34 cellular contexts compared by ENCODE assay signal in genomic region chr9:133964463-133964862, GRCh38.
"Had no signal": no experiment of that assay in that cellular context is flagged by ENCODE, and none has a peak within 500 bp of the region (broad histone marks: within the 10 kb centered on the region; RNA-seq: fewer than 3 reads in every experiment).

No MANE protein-coding gene starts in this region.

- H3K27me3 Mint-ChIP-seq: activated CD4-positive, alpha-beta memory T cell treated with anti-CD3 and anti-CD28 coated beads for 36 hours; activated CD8-positive, alpha-beta T cell treated with anti-CD3 and anti-CD28 coated beads for 36 hours; activated naive CD8-positive, alpha-beta T cell; activated naive CD8-positive, alpha-beta T cell treated with anti-CD3 and anti-CD28 coated beads, Interleukin-2, amount 50 U/mL, for 24 hours; activated T-cell treated with anti-CD3 and anti-CD28 coated beads, Interleukin-2, amount 50 U/mL, for 24 hours; brain had no signal

- H3K27me3 ChIP-seq: ascending aorta, cardiac muscle cell had no signal

- H3K9me3 ChIP-seq: ascending aorta had no signal

- H3K4me3 Mint-ChIP-seq: activated CD4-positive, alpha-beta memory T cell treated with anti-CD3 and anti-CD28 coated beads for 36 hours; activated CD4-positive, alpha-beta T cell treated with anti-CD3 and anti-CD28 coated beads, Interleukin-2, amount 10 ng/mL, durations not matched to agents 24 days and 14 days; activated CD8-positive, alpha-beta T cell treated with anti-CD3 and anti-CD28 coated beads for 36 hours; activated naive CD4-positive, alpha-beta T cell treated with anti-CD3 and anti-CD28 coated beads, Interleukin-2, amount 10 ng/mL, durations not matched to agents 7 days and 5 days; activated naive CD4-positive, alpha-beta T cell treated with anti-CD3 and anti-CD28 coated beads, Interleukin-2, amount 50 U/mL, for 24 hours; activated naive CD8-positive, alpha-beta T cell; activated naive CD8-positive, alpha-beta T cell treated with anti-CD3 and anti-CD28 coated beads, Interleukin-2, amount 10 ng/mL, durations not matched to agents 7 days and 5 days; activated naive CD8-positive, alpha-beta T cell treated with anti-CD3 and anti-CD28 coated beads, Interleukin-2, amount 50 U/mL, for 24 hours; activated T-cell treated with anti-CD3 and anti-CD28 coated beads, Interleukin-2, amount 50 U/mL, for 24 hours; brain; central memory CD8-positive, alpha-beta T cell; T-helper 1 cell treated with Interleukin-12 subunit alpha and Interleukin-12 subunit beta and Interleukin-4 antibody, amounts not matched to agents 30 μg/mL and 1 μg/mL, for 36 hours; T-helper 2 cell treated with Interferon-gamma antibody and Interleukin-4, amounts not matched to agents 5 μg/mL and 100 μg/mL, for 36 hours; WTC11 had no signal

- H3K36me3 ChIP-seq: ascending aorta, cardiac muscle cell, WERI-Rb-1 had no signal

- H3K27ac ChIP-seq: ascending aorta, cardiac muscle cell, WERI-Rb-1 had no signal

- H3K36me3 Mint-ChIP-seq: activated naive CD4-positive, alpha-beta T cell treated with anti-CD3 and anti-CD28 coated beads, Interleukin-2, amount 10 ng/mL, durations not matched to agents 7 days and 5 days; activated naive CD8-positive, alpha-beta T cell treated with anti-CD3 and anti-CD28 coated beads, Interleukin-2, amount 10 ng/mL, durations not matched to agents 7 days and 5 days had no signal

- H3K4me3 ChIP-seq: ascending aorta, cardiac muscle cell had no signal

- H3K4me1 ChIP-seq: ascending aorta had no signal

- DNase-seq: activated CD4-positive, alpha-beta memory T cell treated with anti-CD3 and anti-CD28 coated beads for 36 hours; activated CD4-positive, alpha-beta T cell treated with anti-CD3 and anti-CD28 coated beads for 4 hours; activated CD4-positive, alpha-beta T cell treated with anti-CD3 and anti-CD28 coated beads, Interleukin-2, amount 10 ng/mL, durations not matched to agents 24 days and 14 days; activated CD4-positive, alpha-beta T cell treated with anti-CD3 and anti-CD28 coated beads, Interleukin-2, amount 50 U/mL, for 1 hour; activated CD4-positive, alpha-beta T cell treated with anti-CD3 and anti-CD28 coated beads, Interleukin-2, amount 50 U/mL, for 4 hours; activated CD4-positive, CD25-positive, alpha-beta regulatory T cell treated with anti-CD3 and anti-CD28 coated beads, Interleukin-2, amount 50 U/mL, for 72 hours; activated CD8-positive, alpha-beta memory T cell treated with anti-CD3 and anti-CD28 coated beads, Interleukin-2, amount 50 U/mL, for 48 hours; activated CD8-positive, alpha-beta T cell treated with anti-CD3 and anti-CD28 coated beads for 36 hours; activated effector memory CD4-positive, alpha-beta T cell treated with Interleukin-2 at 50 U/mL for 16 hours; activated gamma-delta T cell; activated naive CD4-positive, alpha-beta T cell treated with anti-CD3 and anti-CD28 coated beads, Interleukin-2, amount 10 ng/mL, durations not matched to agents 7 days and 5 days; activated naive CD4-positive, alpha-beta T cell treated with Interleukin-2 at 50 U/mL for 16 hours; activated naive CD8-positive, alpha-beta T cell treated with anti-CD3 and anti-CD28 coated beads, Interleukin-2, amount 10 ng/mL, durations not matched to agents 7 days and 5 days; activated naive CD8-positive, alpha-beta T cell treated with anti-CD3 and anti-CD28 coated beads, Interleukin-2, amount 50 U/mL, for 24 hours; activated T-cell treated with anti-CD3 and anti-CD28 coated beads, Interleukin-2, amount 50 U/mL, for 24 hours; activated T-cell treated with anti-CD3 and anti-CD28 coated beads, Interleukin-2, amount 50 U/mL, for 48 hours; amygdala; anterior cingulate cortex; caudate nucleus; cerebellar nuclear complex; T-helper 1 cell; T-helper 2 cell; T-helper 9 cell; WERI-Rb-1 had no signal

- H3K27ac Mint-ChIP-seq: activated CD4-positive, alpha-beta memory T cell treated with anti-CD3 and anti-CD28 coated beads for 36 hours; activated CD4-positive, alpha-beta T cell treated with anti-CD3 and anti-CD28 coated beads, Interleukin-2, amount 10 ng/mL, durations not matched to agents 24 days and 14 days; activated CD8-positive, alpha-beta T cell treated with anti-CD3 and anti-CD28 coated beads for 36 hours; activated naive CD4-positive, alpha-beta T cell treated with anti-CD3 and anti-CD28 coated beads, Interleukin-2, amount 10 ng/mL, durations not matched to agents 7 days and 5 days; activated naive CD4-positive, alpha-beta T cell treated with anti-CD3 and anti-CD28 coated beads, Interleukin-2, amount 50 U/mL, for 24 hours; activated naive CD8-positive, alpha-beta T cell; activated naive CD8-positive, alpha-beta T cell treated with anti-CD3 and anti-CD28 coated beads, Interleukin-2, amount 10 ng/mL, durations not matched to agents 7 days and 5 days; activated naive CD8-positive, alpha-beta T cell treated with anti-CD3 and anti-CD28 coated beads, Interleukin-2, amount 50 U/mL, for 24 hours; activated T-cell treated with anti-CD3 and anti-CD28 coated beads, Interleukin-2, amount 50 U/mL, for 24 hours; activated T-helper 2 cell treated with anti-CD3 and anti-CD28 coated beads, Interferon-gamma antibody, Interleukin-2, Interleukin-4, amounts not matched to agents 10 μg/mL and 5 μg/mL and 100 μg/mL, durations not matched to agents 14 hours and 24 hours and 36 hours; brain; T-helper 1 cell treated with Interleukin-12 subunit alpha and Interleukin-12 subunit beta and Interleukin-4 antibody, amounts not matched to agents 30 μg/mL and 1 μg/mL, for 36 hours; T-helper 2 cell treated with Interferon-gamma antibody and Interleukin-4, amounts not matched to agents 5 μg/mL and 100 μg/mL, for 36 hours; WTC11 had no signal

- ATAC-seq: activated CD8-positive, alpha-beta T cell treated with anti-CD3 and anti-CD28 coated beads for 36 hours; activated naive CD8-positive, alpha-beta T cell treated with anti-CD3 and anti-CD28 coated beads, Interleukin-2, amount 50 U/mL, for 24 hours; WTC11 had no signal

- H3K4me1 Mint-ChIP-seq: activated CD4-positive, alpha-beta T cell treated with anti-CD3 and anti-CD28 coated beads, Interleukin-2, amount 10 ng/mL, durations not matched to agents 24 days and 14 days; activated naive CD4-positive, alpha-beta T cell treated with anti-CD3 and anti-CD28 coated beads, Interleukin-2, amount 10 ng/mL, durations not matched to agents 7 days and 5 days; activated naive CD4-positive, alpha-beta T cell treated with anti-CD3 and anti-CD28 coated beads, Interleukin-2, amount 50 U/mL, for 24 hours; activated naive CD8-positive, alpha-beta T cell treated with anti-CD3 and anti-CD28 coated beads, Interleukin-2, amount 10 ng/mL, durations not matched to agents 7 days and 5 days; central memory CD8-positive, alpha-beta T cell had no signal
